Comparison of ENCODE assay signal across 32 cellular contexts in the genomic region with DNA sequence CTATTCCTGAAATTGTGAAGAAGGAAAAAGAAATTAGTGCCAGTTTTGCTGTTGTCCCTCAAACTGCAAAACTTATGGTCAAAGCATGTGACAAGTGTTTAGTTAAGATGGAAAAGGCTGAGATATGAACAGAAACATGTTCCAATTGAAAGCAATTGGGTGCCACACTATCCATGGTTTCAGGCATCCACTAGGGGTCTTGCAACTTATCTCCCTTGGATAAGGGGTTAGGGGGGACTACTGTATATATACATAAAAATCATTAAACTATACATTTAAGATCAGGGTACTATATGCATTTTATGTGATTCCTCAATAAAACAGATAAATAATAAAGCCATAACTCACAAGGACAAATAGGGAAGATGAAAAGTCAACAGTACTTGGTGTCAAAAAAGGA. TPM values are rescaled to one million over a fixed set of nuclear protein-coding genes. Genes with fewer than 3 reads are reported as not detected.
"Had no signal": no experiment of that assay in that cellular context is flagged by ENCODE, and none has a peak within 500 bp of the region (broad histone marks: within the 10 kb centered on the region; RNA-seq: fewer than 3 reads in every experiment).

No MANE protein-coding gene starts in this region.

- H3K27me3 Mint-ChIP-seq: activated CD4-positive, alpha-beta memory T cell treated with anti-CD3 and anti-CD28 coated beads for 36 hours had no signal

- H3K4me2 ChIP-seq: SK-N-SH had no signal

- H3K36me3 Mint-ChIP-seq: activated CD8-positive, alpha-beta memory T cell treated with anti-CD3 and anti-CD28 coated beads, Interleukin-2, amount 10 ng/mL, durations not matched to agents 7 days and 5 days had no signal

- H3K4me1 ChIP-seq: body of pancreas, breast epithelium had no signal

- H3K9ac ChIP-seq: SK-N-SH had no signal

- H3K9me3 Mint-ChIP-seq: activated B cell treated with CpG ODN at 0.5 μM for 24 hours; activated CD4-positive, alpha-beta memory T cell treated with anti-CD3 and anti-CD28 coated beads for 36 hours; activated naive CD4-positive, alpha-beta T cell treated with anti-CD3 and anti-CD28 coated beads, Interleukin-2, amount 50 U/mL, for 72 hours; T-helper 1 cell treated with Interleukin-12 subunit alpha and Interleukin-12 subunit beta and Interleukin-4 antibody, amounts not matched to agents 30 μg/mL and 1 μg/mL, for 36 hours; T-helper 2 cell treated with Interferon-gamma antibody and Interleukin-4, amounts not matched to agents 5 μg/mL and 100 μg/mL, for 36 hours had no signal

- H3K36me3 ChIP-seq: adrenal gland, breast epithelium, Peyer's patch had no signal

- H3K27ac ChIP-seq: adrenal gland, body of pancreas, breast epithelium, Peyer's patch, SJSA1 had no signal

- H3K9me3 ChIP-seq: adrenal gland, body of pancreas, breast epithelium, Peyer's patch, SJSA1 had no signal

- H3K27me3 ChIP-seq: adrenal gland, body of pancreas, breast epithelium, Peyer's patch, SJSA1 had no signal

- DNase-seq: activated B cell treated with CpG ODN at 0.5 μM for 24 hours; activated CD4-positive, alpha-beta memory T cell treated with anti-CD3 and anti-CD28 coated beads for 36 hours; activated CD4-positive, alpha-beta T cell treated with anti-CD3 and anti-CD28 coated beads for 4 hours; activated CD4-positive, alpha-beta T cell treated with anti-CD3 and anti-CD28 coated beads, Interleukin-2, amount 50 U/mL, for 1 hour; activated CD4-positive, CD25-positive, alpha-beta regulatory T cell treated with anti-CD3 and anti-CD28 coated beads, Interleukin-2, amount 50 U/mL, for 72 hours; activated CD8-positive, alpha-beta memory T cell treated with anti-CD3 and anti-CD28 coated beads for 24 hours; activated CD8-positive, alpha-beta memory T cell treated with anti-CD3 and anti-CD28 coated beads, Interleukin-2, amount 10 ng/mL, durations not matched to agents 7 days and 5 days; activated CD8-positive, alpha-beta memory T cell treated with anti-CD3 and anti-CD28 coated beads, Interleukin-2, amount 50 U/mL, for 48 hours; activated effector memory CD4-positive, alpha-beta T cell treated with anti-CD3 and anti-CD28 coated beads, Interleukin-2, amount 50 U/mL, for 16 hours; activated naive CD4-positive, alpha-beta T cell; activated T-cell treated with anti-CD3 and anti-CD28 coated beads, Interleukin-2, amount 50 U/mL, for 48 hours; adrenal gland; body of pancreas; NCI-H1105; NCI-H1436; NCI-H1694; NCI-H2029; NCI-H510A; NCI-H526; NCI-H748 treated with DMSO at 0.1 percent for 48 hours; NK-92 treated with Interleukin-12 subunit alpha and Interleukin-12 subunit beta, amount 100 ng/mL, for 24 hours; PC-3; Peyer's patch; RPMI8226; SHP77 treated with DMSO at 0.1 percent for 48 hours; SK-N-SH had no signal

- H3K4me3 Mint-ChIP-seq: activated B cell treated with CpG ODN at 0.5 μM for 24 hours; activated CD4-positive, alpha-beta memory T cell treated with anti-CD3 and anti-CD28 coated beads for 36 hours; activated CD8-positive, alpha-beta memory T cell treated with anti-CD3 and anti-CD28 coated beads, Interleukin-2, amount 10 ng/mL, durations not matched to agents 7 days and 5 days; T-helper 1 cell treated with Interleukin-12 subunit alpha and Interleukin-12 subunit beta and Interleukin-4 antibody, amounts not matched to agents 30 μg/mL and 1 μg/mL, for 36 hours; T-helper 2 cell treated with Interferon-gamma antibody and Interleukin-4, amounts not matched to agents 5 μg/mL and 100 μg/mL, for 36 hours had no signal

- H3K4me3 ChIP-seq: adrenal gland, body of pancreas, breast epithelium, K562, Peyer's patch, SJSA1 had no signal

- H3K27ac Mint-ChIP-seq: activated B cell treated with CpG ODN at 0.5 μM for 24 hours; activated CD4-positive, alpha-beta memory T cell treated with anti-CD3 and anti-CD28 coated beads for 36 hours; activated CD8-positive, alpha-beta memory T cell treated with anti-CD3 and anti-CD28 coated beads, Interleukin-2, amount 10 ng/mL, durations not matched to agents 7 days and 5 days; activated naive CD4-positive, alpha-beta T cell treated with anti-CD3 and anti-CD28 coated beads, Interleukin-2, amount 50 U/mL, for 72 hours; T-helper 1 cell treated with Interleukin-12 subunit alpha and Interleukin-12 subunit beta and Interleukin-4 antibody, amounts not matched to agents 30 μg/mL and 1 μg/mL, for 36 hours; T-helper 2 cell treated with Interferon-gamma antibody and Interleukin-4, amounts not matched to agents 5 μg/mL and 100 μg/mL, for 36 hours had no signal

RNA-seq across cellular contexts. Expression of gene CCDC169, which starts 40.3 kb away (rescaled TPM):
- total RNA-seq: Peyer's patch had no signal
